Comparison of ENCODE assay signal across 28 cellular contexts in the genomic region with DNA sequence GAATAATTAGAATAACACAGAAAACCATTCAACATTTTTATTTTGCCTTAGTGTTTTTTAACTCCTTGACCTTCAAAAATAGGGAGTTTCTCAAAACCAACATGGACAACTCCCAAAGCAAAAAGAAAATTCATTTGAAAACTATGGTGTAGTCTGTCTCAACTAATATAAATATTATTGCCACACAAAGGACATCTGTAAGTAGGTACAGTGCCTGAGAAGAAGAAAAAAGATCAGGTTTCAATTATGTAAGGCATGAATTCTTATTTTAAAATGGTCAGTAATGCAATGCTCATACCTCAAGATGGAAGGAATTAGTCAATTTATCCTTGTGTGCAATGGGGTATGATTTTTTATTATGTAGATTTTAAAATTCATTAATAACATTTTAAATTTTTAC.
"Had no signal": no experiment of that assay in that cellular context is flagged by ENCODE, and none has a peak within 500 bp of the region (broad histone marks: within the 10 kb centered on the region; RNA-seq: fewer than 3 reads in every experiment).

No MANE protein-coding gene starts in this region.

- H3K4me3 ChIP-seq: hepatocyte, left lung, lower lobe of right lung, pancreas, prostate gland, skin epidermis, tibial nerve, uterus had no signal

- H3K36me3 Mint-ChIP-seq: type B pancreatic cell had no signal

- H2AFZ ChIP-seq: hepatocyte had no signal

- H3K36me3 ChIP-seq: left lung, lower lobe of right lung, pancreas, prostate gland, tibial nerve, uterus had no signal

- H3K4me1 ChIP-seq: left lung, lower lobe of right lung, pancreas, prostate gland, tibial nerve, uterus had no signal

- H3K27me3 ChIP-seq: hepatocyte, left lung, pancreas, tibial nerve, uterus had no signal

- FAIRE-seq: keratinocyte, pancreas had no signal

- H3K4me3 Mint-ChIP-seq: naive thymus-derived CD8-positive, alpha-beta T cell; nephron; neural crest cell; stimulated activated naive CD8-positive, alpha-beta T cell treated with anti-CD3 and anti-CD28 coated beads, Interleukin-15, amount 100 ng/mL, for 72 hours; type B pancreatic cell had no signal

- H3K27ac Mint-ChIP-seq: naive thymus-derived CD8-positive, alpha-beta T cell; nephron; stimulated activated naive CD8-positive, alpha-beta T cell treated with anti-CD3 and anti-CD28 coated beads, Interleukin-15, amount 100 ng/mL, for 72 hours; type B pancreatic cell had no signal

- H3K9me3 ChIP-seq: pancreas, prostate gland had no signal

- DNase-seq: left colon; left lung; lower lobe of right lung; mammary epithelial cell; mesenchymal stem cell; naive thymus-derived CD8-positive, alpha-beta T cell; nucleus accumbens; pancreas; posterior cingulate gyrus; retina; right cardiac atrium; stimulated activated CD4-positive, alpha-beta T cell treated with anti-CD3 and anti-CD28 coated beads, Interleukin-12 subunit alpha, Interleukin-12 subunit beta, amount 100 ng/mL, for 4 hours; stimulated activated CD4-positive, alpha-beta T cell treated with anti-CD3 and anti-CD28 coated beads, Interleukin-15, amount 100 ng/mL, for 24 hours; stimulated activated CD4-positive, alpha-beta T cell treated with anti-CD3 and anti-CD28 coated beads, Interleukin-2, amount 100 ng/mL, for 24 hours; stimulated activated CD4-positive, alpha-beta T cell treated with anti-CD3 and anti-CD28 coated beads, Interleukin-4, amount 100 ng/mL, for 1 hour; stimulated activated naive CD4-positive, alpha-beta T cell treated with Interleukin-2 at 50 U/mL for 16 hours; stimulated activated naive CD8-positive, alpha-beta T cell treated with anti-CD3 and anti-CD28 coated beads, Interleukin-15, amount 100 ng/mL, for 72 hours; substantia nigra; uterus had no signal

- H3K27ac ChIP-seq: hepatocyte, left lung, lower lobe of right lung, pancreas, prostate gland, skin epidermis, tibial nerve, uterus had no signal

- H3K27me3 Mint-ChIP-seq: naive thymus-derived CD8-positive, alpha-beta T cell; stimulated activated naive CD8-positive, alpha-beta T cell treated with anti-CD3 and anti-CD28 coated beads, Interleukin-15, amount 100 ng/mL, for 72 hours; type B pancreatic cell had no signal

- H3K4me2 ChIP-seq: hepatocyte had no signal

- ATAC-seq: left colon; left lung; lower lobe of right lung; naive thymus-derived CD8-positive, alpha-beta T cell; pancreas; right cardiac atrium; sciatic nerve; stimulated activated naive CD8-positive, alpha-beta T cell treated with anti-CD3 and anti-CD28 coated beads, Interleukin-15, amount 100 ng/mL, for 72 hours had no signal

- H3K4me1 Mint-ChIP-seq: naive thymus-derived CD8-positive, alpha-beta T cell; nephron; neural crest cell; stimulated activated naive CD8-positive, alpha-beta T cell treated with anti-CD3 and anti-CD28 coated beads, Interleukin-15, amount 100 ng/mL, for 72 hours had no signal

- H3K79me2 ChIP-seq: hepatocyte had no signal
